9 cellular contexts compared by ENCODE assay signal in the genomic region with DNA sequence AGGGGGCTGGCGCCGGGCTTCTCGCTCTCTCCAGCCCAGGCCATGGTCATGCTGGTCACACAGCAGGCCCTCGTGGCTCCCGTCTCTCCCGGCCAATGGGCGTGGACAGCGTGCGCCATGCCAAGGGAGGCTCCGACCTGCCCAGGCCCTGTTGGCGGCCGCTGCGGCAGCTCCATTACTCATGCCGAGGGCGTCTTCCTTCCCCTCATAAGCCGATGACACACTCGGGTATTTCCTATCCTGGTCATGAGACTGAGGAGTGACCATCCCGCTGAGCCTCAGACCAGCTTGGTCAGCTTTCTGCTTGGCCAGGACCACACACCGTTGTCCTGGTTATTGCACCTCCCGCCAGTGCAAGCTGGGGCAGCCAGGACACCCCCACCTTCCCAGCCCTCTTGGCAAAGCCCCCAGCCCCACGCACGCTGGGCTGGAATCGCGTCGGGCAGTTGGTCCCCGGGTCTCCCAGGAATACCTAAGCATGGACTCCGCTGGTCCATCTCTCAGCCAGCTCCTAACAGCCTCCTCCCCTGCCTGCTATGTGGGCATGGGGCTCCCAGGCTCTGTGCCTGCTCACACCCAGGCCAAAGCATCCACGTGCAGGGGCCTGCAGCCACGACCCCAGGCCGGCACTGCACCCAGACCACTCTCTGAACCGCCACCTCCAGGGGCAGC. TPM values are rescaled to one million over a fixed set of nuclear protein-coding genes. Genes with fewer than 3 reads are reported as not detected.
A peak's percentile ranks its signal among the peaks of the same experiment; 100 is the strongest.
DNase-seq lines count a peak whose midpoint lies in the region; FAIRE-seq and TF ChIP-seq lines count a peak whose summit lies in the region.
"Had no signal": no experiment of that assay in that cellular context is flagged by ENCODE, and none has a peak within 500 bp of the region (broad histone marks: within the 10 kb centered on the region; RNA-seq: fewer than 3 reads in every experiment).

No MANE protein-coding gene starts in this region.

- H3K4me3 Mint-ChIP-seq in astrocyte (ENCODE audit: unreplicated experiment): no peak overlapping the region

- H3K4me1 Mint-ChIP-seq in astrocyte (ENCODE audit: low read depth, unreplicated experiment): no peaks in the 10 kb centered on the region

- H3K27me3 ChIP-seq in astrocyte (ENCODE audit: insufficient read depth, low read length) (no peaks in the 10 kb centered on the region), skeletal muscle tissue (ENCODE audit: control insufficient read depth in 3 of 3, insufficient read depth in 3 of 3, low read length in 3 of 3) (no peaks in the 10 kb centered on the region)
- H3K27me3 ChIP-seq: neutrophil had no signal

- H3K4me1 ChIP-seq in astrocyte (ENCODE audit: insufficient read depth, low read length): peaks cover 16% of the 10 kb centered on the region
- peaks cover 19 to 42% (median 38%) of the 10 kb centered on the region in 3 donors for H3K4me1 ChIP-seq in skeletal muscle tissue (ENCODE audit: control insufficient read depth in 3 of 3, insufficient read depth in 3 of 3, low read length in 3 of 3)

- peak overlapping the region; percentile 9 for H2AFZ ChIP-seq in astrocyte (ENCODE audit: low read depth, low read length)

- peaks cover 4% of the 10 kb centered on the region for H4K20me1 ChIP-seq in astrocyte (ENCODE audit: insufficient read depth, low read length)

- DNase-seq in H54 (ENCODE audit: insufficient read length, low spot score) (peak; percentile 92), astrocyte (ENCODE audit: low read depth) (peak; percentile 89), hepatic stellate cell (ENCODE audit: low spot score) (peak; percentile 82), T-helper 9 cell (no peak), NCI-H748 treated with DMSO at 0.1 percent for 48 hours (lab: John Stamatoyannopoulos, UW) (no peak), LoVo (ENCODE audit: low spot score) (no peak)
- DNase-seq in stimulated activated CD4-positive, alpha-beta T cell treated with anti-CD3 and anti-CD28 coated beads, Interleukin-2, amount 100 ng/mL, for 24 hours: no peak

- H3K9ac ChIP-seq in astrocyte (ENCODE audit: low read length) (peak overlapping the region; percentile 53), skeletal muscle tissue (ENCODE audit: low read depth in 1 of 3, low read length in 3 of 3) (peak overlapping the region; percentile 64 to 85 (median 68))

- no peaks in the 10 kb centered on the region for H3K79me2 ChIP-seq in astrocyte (ENCODE audit: insufficient read depth, low read length)

- peak overlapping the region; percentile 62 for H3K4me2 ChIP-seq in astrocyte (ENCODE audit: low read length)

- H3K27ac ChIP-seq in astrocyte (ENCODE audit: low read depth, low read length): peak overlapping the region; percentile 57
- H3K27ac ChIP-seq in skeletal muscle tissue (ENCODE audit: low read depth, low read length): peak overlapping the region; percentile 94
- H3K27ac ChIP-seq: neutrophil had no signal

- TF ChIP-seq POLR2A in H54 (IDR thresholded peaks at IDR 0.05; ENCODE audit: low read depth, low read length): peak; percentile 19; the same call in 1 of the 2 replicates

- H3K36me3 ChIP-seq in astrocyte (ENCODE audit: insufficient read depth, low read length) (no peaks in the 10 kb centered on the region), skeletal muscle tissue (ENCODE audit: control insufficient read depth in 3 of 3, insufficient read depth in 3 of 3, low read length in 3 of 3) (no peaks in the 10 kb centered on the region)

- TF ChIP-seq CTCF in astrocyte (IDR thresholded peaks at IDR 0.05; ENCODE audit: insufficient read depth, low read depth, low read length): no peak

- no peak overlapping the region for H3K27ac Mint-ChIP-seq in astrocyte (ENCODE audit: unreplicated experiment)

- H3K4me3 ChIP-seq in astrocyte (ENCODE audit: insufficient read depth, low read depth, low read length) (no peak overlapping the region), skeletal muscle tissue (ENCODE audit: low read length in 3 of 3) (peak overlapping the region in 2 of 3 donors; percentile 40 to 68)

- H3K9me3 ChIP-seq in astrocyte (ENCODE audit: insufficient read depth, low read depth, low read length) (no peaks in the 10 kb centered on the region), skeletal muscle tissue (ENCODE audit: control insufficient read depth in 3 of 3, low read length in 3 of 3) (no peaks in the 10 kb centered on the region)
- H3K9me3 ChIP-seq: neutrophil had no signal

- H3K36me3 Mint-ChIP-seq in astrocyte (ENCODE audit: low read depth, unreplicated experiment): peaks cover 6% of the 10 kb centered on the region

- peaks cover 5% of the 10 kb centered on the region for H3K9me3 Mint-ChIP-seq in astrocyte (ENCODE audit: unreplicated experiment)

- peaks cover 17% of the 10 kb centered on the region for H3K27me3 Mint-ChIP-seq in astrocyte (ENCODE audit: low read depth, unreplicated experiment)

- FAIRE-seq in H54 (lab: Jason Lieb, UNC) (peak; percentile 92), astrocyte (lab: Jason Lieb, UNC) (peak; percentile 76)

RNA-seq across cellular contexts. Expression of gene ARHGEF16, which starts 49.8 kb away (rescaled TPM):
- total RNA-seq in astrocyte (3.7 and 4.1 TPM in 2 replicates), skeletal muscle tissue (0.52 TPM)

Comparison
In these comparisons a context has a peak if more than half of its experiments do, and no peak if none do; other contexts are left out.
1. DNase-seq: peak in H54 (single experiment), astrocyte (single experiment) and hepatic stellate cell (single experiment); none in T-helper 9 cell (single experiment), stimulated activated CD4-positive, alpha-beta T cell treated with anti-CD3 and anti-CD28 coated beads, Interleukin-2, amount 100 ng/mL, for 24 hours (0 of 2), NCI-H748 treated with DMSO at 0.1 percent for 48 hours (single experiment) and LoVo (single experiment).